Comparison of ENCODE assay signal across 8 cellular contexts in the genomic region with DNA sequence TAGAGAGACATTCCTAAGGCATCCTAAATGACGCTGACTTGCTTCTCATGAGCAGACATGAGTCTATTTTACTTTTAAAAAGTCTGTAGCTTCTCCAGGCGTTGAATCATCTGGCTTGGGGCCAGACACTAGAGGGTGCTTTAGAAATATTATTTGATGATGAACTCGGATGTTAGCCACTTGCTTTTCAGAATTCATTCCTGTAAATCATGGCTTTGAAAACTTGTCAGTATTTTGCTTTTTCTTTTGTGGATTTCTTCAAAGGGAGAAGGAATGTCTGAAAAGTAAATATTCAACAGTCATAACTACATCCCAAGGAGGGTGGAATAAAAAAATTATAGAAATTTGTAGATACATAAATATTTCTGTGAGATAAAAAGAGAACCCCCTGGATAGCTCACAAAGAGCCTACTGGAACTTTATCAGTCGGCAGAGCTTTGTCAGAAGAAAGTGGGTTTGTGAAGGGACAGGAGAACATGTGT.
DNase-seq lines count a peak whose midpoint lies in the region; ATAC-seq and TF ChIP-seq lines count a peak whose summit lies in the region.

No MANE protein-coding gene starts in this region.

- TF ChIP-seq POLR2A in prostate gland (IDR thresholded peaks at IDR 0.05), result no peak

- DNase-seq in GM04503 (ENCODE audit: low read depth) (peak; percentile 80), OCI-M1 (lab: John Stamatoyannopoulos, UW) (peak; percentile 48), fibroblast of pulmonary artery (ENCODE audit: low read depth) (peak; percentile 93), prostate gland (ENCODE audit: low spot score) (peak; percentile 79), DMS153 (lab: John Stamatoyannopoulos, UW) (no peak), NCI-H128 (lab: John Stamatoyannopoulos, UW; ENCODE audit: unreplicated experiment) (no peak), MV-4-11 (lab: John Stamatoyannopoulos, UW) (no peak)

- H3K36me3 ChIP-seq in prostate gland, result no peaks in the 10 kb centered on the region

- intact Hi-C loops in prostate gland (cut with DNase I), result loop anchor here (5.0 kb wide), 1 partner anchor 375 kb away; no protein-coding TSS in a partner anchor

- no peaks in the 10 kb centered on the region for H3K4me1 ChIP-seq in prostate gland (replicated peaks)

- TF ChIP-seq CTCF in fibroblast of pulmonary artery (IDR thresholded peaks at IDR 0.05; ENCODE audit: low read length, missing control alignments) (peak; percentile 36), prostate gland (IDR thresholded peaks at IDR 0.05) (peak in 2 of 4 experiments; percentile 22 to 50)

- H3K9me3 ChIP-seq in prostate gland, result no peaks in the 10 kb centered on the region

- H3K4me3 ChIP-seq in fibroblast of pulmonary artery (replicated peaks; ENCODE audit: low read depth, low read length) (no peak overlapping the region), prostate gland (no peak overlapping the region)

- H3K27ac ChIP-seq in prostate gland, result no peak overlapping the region

- WGBS in prostate gland, result 14% methylated on average over 4 of the region's 4 CpGs

- no peak for ATAC-seq in GM21367 (IDR thresholded peaks at IDR 0.05; ENCODE audit: unreplicated experiment)

- H3K27me3 ChIP-seq in prostate gland (replicated peaks; ENCODE audit: insufficient read depth), result no peaks in the 10 kb centered on the region

Comparison
In these comparisons a context has a peak if more than half of its experiments do, and no peak if none do; other contexts are left out.
1. DNase-seq: peak in GM04503 (single experiment), OCI-M1 (single experiment), fibroblast of pulmonary artery (single experiment) and prostate gland (single experiment); none in DMS153 (single experiment), NCI-H128 (single experiment) and MV-4-11 (single experiment).